ENCODE assay signal across 20 cellular contexts in the genomic region with DNA sequence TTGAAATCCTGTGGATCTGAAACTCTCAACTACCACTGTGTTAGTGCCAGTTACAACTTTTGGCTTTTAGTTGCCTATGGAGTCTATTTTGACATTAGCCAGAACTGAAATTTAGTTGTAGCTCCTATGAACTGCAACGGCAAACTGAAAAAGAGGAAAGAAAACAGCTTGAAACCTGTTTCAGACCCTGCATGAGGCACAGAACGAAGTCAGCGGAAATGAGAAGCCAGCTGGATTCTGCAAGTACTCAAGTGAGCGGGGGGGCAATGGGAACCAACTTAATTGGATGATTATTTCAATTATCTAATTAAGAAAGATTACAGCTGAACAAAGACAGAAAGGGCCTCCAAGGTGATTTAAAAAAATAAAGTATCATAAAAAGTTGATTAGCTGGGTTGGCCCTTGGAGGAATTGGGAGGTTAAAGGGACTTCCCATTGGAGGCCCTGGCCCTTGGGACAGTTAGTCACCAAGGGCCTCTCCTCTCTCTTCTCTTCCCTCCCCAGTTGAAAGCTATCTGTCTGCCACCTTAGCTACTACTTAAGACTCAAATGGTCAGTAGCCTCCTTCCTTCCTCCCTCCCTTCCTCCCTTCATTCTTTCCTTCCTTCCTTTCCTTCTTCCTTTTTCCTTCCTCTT. TPM values are rescaled to one million over a fixed set of nuclear protein-coding genes. Genes with fewer than 3 reads are reported as not detected.
DNase-seq lines count a peak whose midpoint lies in the region; ATAC-seq and TF ChIP-seq lines count a peak whose summit lies in the region.
"Had no signal": no experiment of that assay in that cellular context is flagged by ENCODE, and none has a peak within 500 bp of the region (broad histone marks: within the 10 kb centered on the region; RNA-seq: fewer than 3 reads in every experiment).

No MANE protein-coding gene starts in this region.

- H3K4me1 ChIP-seq in DOHH2 (ENCODE audit: control insufficient read depth, low read length), result peaks cover 12% of the 10 kb centered on the region
- H3K4me1 ChIP-seq in transverse colon, result no peaks in the 10 kb centered on the region
- H3K4me1 ChIP-seq: psoas muscle had no signal

- H3K27me3 Mint-ChIP-seq in endothelial cell (ENCODE audit: unreplicated experiment), result no peaks in the 10 kb centered on the region
- H3K27me3 Mint-ChIP-seq: type B pancreatic cell had no signal

- ATAC-seq in GM19463 (IDR thresholded peaks at IDR 0.05; ENCODE audit: unreplicated experiment), result peak; percentile 50
- ATAC-seq: PC-3, psoas muscle had no signal

- TF ChIP-seq POLR2A in transverse colon (IDR thresholded peaks at IDR 0.05), result no peak

- DNase-seq in NCI-H524 treated with DMSO at 0.1 percent for 48 hours (lab: John Stamatoyannopoulos, UW), result peak; percentile 12
- DNase-seq in endothelial cell (ENCODE audit: low spot score), result no peak
- no peak for DNase-seq in transverse colon
- no peak for DNase-seq in middle frontal gyrus (ENCODE audit: extremely low spot score, low spot score)
- DNase-seq in HK-2 (ENCODE audit: unreplicated experiment), result no peak
- DNase-seq: activated CD8-positive, alpha-beta memory T cell treated with anti-CD3 and anti-CD28 coated beads, Interleukin-2, amount 50 U/mL, for 4 hours; activated gamma-delta T cell treated with Interleukin-2 at 50 U/mL for 16 hours; anterior cingulate cortex; DMS153; islet precursor cell; NCI-H1048; NCI-H2227 treated with DMSO at 0.1 percent for 48 hours; PC-3; psoas muscle; stimulated activated naive CD4-positive, alpha-beta T cell had no signal

- H4K20me1 ChIP-seq in DOHH2 (ENCODE audit: control insufficient read depth, insufficient read depth, low read depth, low read length), result no peaks in the 10 kb centered on the region

- no peak overlapping the region for H3K4me3 ChIP-seq in DOHH2 (ENCODE audit: low read length)
- no peak overlapping the region for H3K4me3 ChIP-seq in transverse colon
- H3K4me3 ChIP-seq: hepatocyte, psoas muscle, SJSA1 had no signal

- no peaks in the 10 kb centered on the region for H3F3A ChIP-seq in DOHH2 (ENCODE audit: control insufficient read depth, insufficient read depth)

- H3K27me3 ChIP-seq in DOHH2 (ENCODE audit: control insufficient read depth, low read length) (peaks cover 4% of the 10 kb centered on the region), transverse colon (no peaks in the 10 kb centered on the region)
- H3K27me3 ChIP-seq: hepatocyte, SJSA1 had no signal

- 58 to 80% methylated on average over 3 of the region's 4 CpGs for WGBS in transverse colon (ENCODE audit: low coverage in 1 of 2), 2 donors

- H3K27ac ChIP-seq in DOHH2 (ENCODE audit: low read depth, low read length) (no peak overlapping the region), transverse colon (no peak overlapping the region)
- H3K27ac ChIP-seq: hepatocyte, psoas muscle, SJSA1 had no signal

- no peak overlapping the region for H3K4me3 Mint-ChIP-seq in endothelial cell (ENCODE audit: unreplicated experiment)
- H3K4me3 Mint-ChIP-seq: type B pancreatic cell had no signal

- intact Hi-C loops in transverse colon (cut with DNase I; ENCODE audit: low total_unique reads), result no loop called here

- H3K36me3 Mint-ChIP-seq in endothelial cell (ENCODE audit: low read depth, unreplicated experiment), result no peaks in the 10 kb centered on the region
- H3K36me3 Mint-ChIP-seq: type B pancreatic cell had no signal

- H3K79me2 ChIP-seq in DOHH2 (ENCODE audit: control insufficient read depth, low read length), result no peaks in the 10 kb centered on the region
- H3K79me2 ChIP-seq: hepatocyte had no signal

- no peaks in the 10 kb centered on the region for H3K9me2 ChIP-seq in DOHH2 (replicated peaks; ENCODE audit: control insufficient read depth, low read length)

- no peaks in the 10 kb centered on the region for H3K9me3 Mint-ChIP-seq in endothelial cell (ENCODE audit: unreplicated experiment)

- H3K9me3 ChIP-seq in DOHH2 (ENCODE audit: control insufficient read depth, insufficient read depth, low read length), result no peaks in the 10 kb centered on the region
- no peaks in the 10 kb centered on the region for H3K9me3 ChIP-seq in transverse colon
- H3K9me3 ChIP-seq: SJSA1 had no signal

- no peaks in the 10 kb centered on the region for H3K36me3 ChIP-seq in DOHH2 (ENCODE audit: control insufficient read depth, low read length)
- no peaks in the 10 kb centered on the region for H3K36me3 ChIP-seq in transverse colon
- H3K36me3 ChIP-seq: SJSA1 had no signal

- no peak for TF ChIP-seq EP300 in transverse colon (IDR thresholded peaks at IDR 0.05; ENCODE audit: low read depth)

- peak overlapping the region; percentile 25 for H3K27ac Mint-ChIP-seq in endothelial cell (ENCODE audit: unreplicated experiment)
- H3K27ac Mint-ChIP-seq: type B pancreatic cell had no signal

- peak overlapping the region; percentile 27; the same call in 1 of the 2 replicates for H3K4me2 ChIP-seq in DOHH2 (ENCODE audit: low read length)
- H3K4me2 ChIP-seq: hepatocyte had no signal

- no peak for TF ChIP-seq CTCF in DOHH2 (IDR thresholded peaks at IDR 0.05; ENCODE audit: low read depth, low read length, poor library complexity, severe bottlenecking)
- TF ChIP-seq CTCF in endothelial cell (IDR thresholded peaks at IDR 0.05; ENCODE audit: unreplicated experiment), result no peak
- no peak for TF ChIP-seq CTCF in transverse colon (IDR thresholded peaks at IDR 0.05)

- peaks cover 11% of the 10 kb centered on the region for H3K4me1 Mint-ChIP-seq in endothelial cell (ENCODE audit: unreplicated experiment)

- in situ Hi-C loops in transverse colon (cut with MboI; ENCODE audit: low pct_ligation_motif_present in 1 of 4, low pct_unique_long_range_greater_than_20kb in 1 of 4, low sequenced_read_pairs in 3 of 4), result no loop called here

RNA-seq across cellular contexts. Expression of gene RYBP, which starts 49.8 kb away (rescaled TPM):
- total RNA-seq in endothelial cell (ENCODE audit: unreplicated experiment) (40.7 TPM), transverse colon (10 to 100 TPM in 2 of 4 donors, 1 to 10 TPM in 2; 3.0 to 13.3 (median 10.0) TPM)
